ENCODE assay signal across 8 cellular contexts in genomic region chr19:13152356-13152853, GRCh38. TPM values are rescaled to one million over a fixed set of nuclear protein-coding genes. Genes with fewer than 3 reads are reported as not detected.
DNase-seq lines count a peak whose midpoint lies in the region; ATAC-seq, FAIRE-seq and TF ChIP-seq lines count a peak whose summit lies in the region.

No MANE protein-coding gene starts in this region.

- no peak for TF ChIP-seq CTCF in astrocyte (IDR thresholded peaks at IDR 0.05; ENCODE audit: insufficient read depth, low read depth, low read length)

- peaks cover 9% of the 10 kb centered on the region for H3K4me1 Mint-ChIP-seq in astrocyte (ENCODE audit: low read depth, unreplicated experiment)

- ATAC-seq in GM19324 (IDR thresholded peaks at IDR 0.05; ENCODE audit: low FRiP score, unreplicated experiment) (peak; percentile 4), HG03342 (IDR thresholded peaks at IDR 0.05; ENCODE audit: unreplicated experiment) (peak; percentile 7)

- H3K4me3 Mint-ChIP-seq in astrocyte (ENCODE audit: unreplicated experiment), result peak overlapping the region; percentile 95

- H2AFZ ChIP-seq in astrocyte (ENCODE audit: low read depth, low read length), result peak overlapping the region; percentile 8

- H4K20me1 ChIP-seq in astrocyte (ENCODE audit: insufficient read depth, low read length), result peaks cover 36% of the 10 kb centered on the region

- no peaks in the 10 kb centered on the region for H3K9me3 Mint-ChIP-seq in astrocyte (ENCODE audit: unreplicated experiment)

- FAIRE-seq in astrocyte (lab: Jason Lieb, UNC), result no peak

- no peaks in the 10 kb centered on the region for H3K9me3 ChIP-seq in astrocyte (ENCODE audit: insufficient read depth, low read depth, low read length)

- H3K36me3 ChIP-seq in astrocyte (ENCODE audit: insufficient read depth, low read length), result no peaks in the 10 kb centered on the region

- H3K79me2 ChIP-seq in astrocyte (ENCODE audit: insufficient read depth, low read length), result peaks cover 60% of the 10 kb centered on the region

- H3K4me3 ChIP-seq in astrocyte (ENCODE audit: insufficient read depth, low read depth, low read length), result peak overlapping the region; percentile 100

- peak overlapping the region; percentile 97 for H3K4me2 ChIP-seq in astrocyte (ENCODE audit: low read length)

- H3K27ac ChIP-seq in astrocyte (ENCODE audit: low read depth, low read length), result peak overlapping the region; percentile 95
- peak overlapping the region; percentile 84 for H3K27ac ChIP-seq in temporal lobe (ENCODE audit: low read depth, low read length)

- H3K27me3 ChIP-seq in astrocyte (ENCODE audit: insufficient read depth, low read length), result no peaks in the 10 kb centered on the region

- peaks cover 15% of the 10 kb centered on the region for H3K36me3 Mint-ChIP-seq in astrocyte (ENCODE audit: low read depth, unreplicated experiment)

- H3K27me3 Mint-ChIP-seq in astrocyte (ENCODE audit: low read depth, unreplicated experiment), result no peaks in the 10 kb centered on the region

- peaks cover 32% of the 10 kb centered on the region for H3K4me1 ChIP-seq in astrocyte (ENCODE audit: insufficient read depth, low read length)

- peak overlapping the region; percentile 100 for H3K9ac ChIP-seq in astrocyte (ENCODE audit: low read length)

- DNase-seq in astrocyte (ENCODE audit: low read depth) (peak; percentile 25), kidney glomerular epithelial cell (lab: John Stamatoyannopoulos, UW) (peak; percentile 44), T-helper 9 cell (no peak), kidney tubule cell (ENCODE audit: low spot score) (no peak)
- DNase-seq in activated CD4-positive, alpha-beta T cell treated with anti-CD3 and anti-CD28 coated beads, Interleukin-2, amount 50 U/mL, for 48 hours, result no peak

- peak overlapping the region; percentile 97 for H3K27ac Mint-ChIP-seq in astrocyte (ENCODE audit: unreplicated experiment)

RNA-seq across cellular contexts. Expression of gene IER2, which starts 2.2 kb away (rescaled TPM):
- total RNA-seq in astrocyte (58.7 and 71.3 TPM in 2 replicates), temporal lobe (9.6 TPM)

RNA-seq across cellular contexts. Expression of gene STX10, which starts 2.2 kb away (rescaled TPM):
- total RNA-seq in astrocyte (39.7 and 39.8 TPM in 2 replicates), temporal lobe (18.9 TPM)

RNA-seq across cellular contexts. Expression of gene NACC1, which starts 34.3 kb away (rescaled TPM):
- 96.4 and 104 TPM in 2 replicates for total RNA-seq in astrocyte
- total RNA-seq in temporal lobe, result 11.6 TPM

RNA-seq across cellular contexts. Expression of gene TRMT1, which starts 35.9 kb away (rescaled TPM):
- total RNA-seq in astrocyte, result 43.0 and 43.3 TPM in 2 replicates
- total RNA-seq in temporal lobe, result 14.3 TPM

RNA-seq across cellular contexts. Expression of gene LYL1, which starts 49.7 kb away (rescaled TPM):
- 0.27 TPM in 1 of 2 replicates, not detected in the other for total RNA-seq in astrocyte
- total RNA-seq in temporal lobe, result 1.2 TPM

Comparison
In these comparisons a context has a peak if more than half of its experiments do, and no peak if none do; other contexts are left out.
1. DNase-seq: peak in astrocyte (single experiment) and kidney glomerular epithelial cell (single experiment); none in activated CD4-positive, alpha-beta T cell treated with anti-CD3 and anti-CD28 coated beads, Interleukin-2, amount 50 U/mL, for 48 hours (0 of 2), T-helper 9 cell (single experiment) and kidney tubule cell (single experiment).